ENCODE assay signal across 2 cellular contexts in the genomic region with DNA sequence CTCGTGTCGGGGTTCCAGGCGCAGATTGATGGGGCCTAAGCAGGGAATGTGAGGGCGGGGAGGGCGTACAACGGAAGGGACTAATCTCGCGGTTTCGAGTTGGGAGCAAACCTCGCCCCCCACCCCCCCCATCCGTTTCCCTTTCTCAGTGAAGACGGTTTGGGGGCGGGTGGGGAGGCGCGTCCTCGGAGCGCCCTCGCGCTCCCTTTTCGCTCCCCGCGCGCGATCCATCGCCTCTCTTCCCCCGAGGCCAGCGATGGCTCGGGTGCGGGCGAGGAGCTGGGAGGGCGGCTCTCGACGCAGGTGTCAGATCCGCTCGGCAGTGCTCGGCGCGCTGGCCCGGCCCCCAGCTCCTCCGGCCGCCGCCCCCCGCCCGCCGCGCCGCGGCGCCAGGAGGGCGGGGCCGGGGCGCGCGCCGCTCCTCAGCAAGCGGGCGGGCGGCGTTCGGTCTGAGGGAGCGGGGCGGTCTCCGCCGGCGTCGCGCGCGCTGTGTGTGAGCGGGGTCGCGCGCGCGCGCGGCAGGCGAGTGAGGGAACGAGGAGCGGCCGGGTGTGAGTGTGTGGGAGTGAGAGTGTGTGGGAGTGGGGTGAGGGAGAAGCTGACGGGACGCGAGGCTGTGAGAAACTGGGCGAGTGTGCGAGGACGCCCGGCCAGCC.
TF ChIP-seq lines count a peak whose summit lies in the region.

A gene with protein sequence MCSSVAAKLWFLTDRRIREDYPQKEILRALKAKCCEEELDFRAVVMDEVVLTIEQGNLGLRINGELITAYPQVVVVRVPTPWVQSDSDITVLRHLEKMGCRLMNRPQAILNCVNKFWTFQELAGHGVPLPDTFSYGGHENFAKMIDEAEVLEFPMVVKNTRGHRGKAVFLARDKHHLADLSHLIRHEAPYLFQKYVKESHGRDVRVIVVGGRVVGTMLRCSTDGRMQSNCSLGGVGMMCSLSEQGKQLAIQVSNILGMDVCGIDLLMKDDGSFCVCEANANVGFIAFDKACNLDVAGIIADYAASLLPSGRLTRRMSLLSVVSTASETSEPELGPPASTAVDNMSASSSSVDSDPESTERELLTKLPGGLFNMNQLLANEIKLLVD (plus strand): TSS at position 516 of the 656 bp plus-strand sequence. CDS start 15,876 bp downstream, outside the sequence.

TF ChIP-seq in IMR-90, 13 proteins besides CTCF, POLR2A, EP300 and RAD21:
- no peak for TF ChIP-seq CHD1 (IDR thresholded peaks at IDR 0.05; ENCODE audit: low read depth, low read length)
- TF ChIP-seq, protein P1, sequence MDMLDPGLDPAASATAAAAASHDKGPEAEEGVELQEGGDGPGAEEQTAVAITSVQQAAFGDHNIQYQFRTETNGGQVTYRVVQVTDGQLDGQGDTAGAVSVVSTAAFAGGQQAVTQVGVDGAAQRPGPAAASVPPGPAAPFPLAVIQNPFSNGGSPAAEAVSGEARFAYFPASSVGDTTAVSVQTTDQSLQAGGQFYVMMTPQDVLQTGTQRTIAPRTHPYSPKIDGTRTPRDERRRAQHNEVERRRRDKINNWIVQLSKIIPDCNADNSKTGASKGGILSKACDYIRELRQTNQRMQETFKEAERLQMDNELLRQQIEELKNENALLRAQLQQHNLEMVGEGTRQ (IDR thresholded peaks at IDR 0.05; ENCODE audit: low read depth, low read length), result no peak
- TF ChIP-seq MXI1 (IDR thresholded peaks at IDR 0.05; ENCODE audit: borderline replicate concordance, low read depth, low read length), result peak; percentile 30; the same call in 1 of the 2 replicates
- no peak for TF ChIP-seq RFX5 (IDR thresholded peaks at IDR 0.05; ENCODE audit: low read depth, low read length)
- peak; percentile 78 for TF ChIP-seq MAZ (IDR thresholded peaks at IDR 0.05; ENCODE audit: borderline replicate concordance, low read depth, low read length)
- TF ChIP-seq RCOR1 (IDR thresholded peaks at IDR 0.05; ENCODE audit: insufficient replicate concordance, low read length), result no peak
- no peak for TF ChIP-seq ELK1 (IDR thresholded peaks at IDR 0.05; ENCODE audit: borderline replicate concordance, low read depth, low read length)

TF ChIP-seq in neural cell, 6 proteins besides CTCF, POLR2A, EP300 and RAD21:
- TF ChIP-seq EZH2 (IDR thresholded peaks at IDR 0.05; ENCODE audit: borderline replicate concordance, insufficient read depth, low read length, poor library complexity, severe bottlenecking) (no peak), TAF1 (IDR thresholded peaks at IDR 0.05; ENCODE audit: low read depth) (peak; percentile 24), REST (IDR thresholded peaks at IDR 0.05; ENCODE audit: borderline replicate concordance) (peak; percentile 47), POLR2AphosphoS5 (IDR thresholded peaks at IDR 0.05) (peak; percentile 97), SMC3 (conservative IDR thresholded peaks at IDR 0.05; ENCODE audit: poor library complexity) (no peak), MXI1 (conservative IDR thresholded peaks at IDR 0.05; ENCODE audit: poor library complexity, severe bottlenecking) (no peak)
